Comparison of ENCODE assay signal across 13 cellular contexts in genomic region chr14:24092110-24092959, GRCh38. TPM values are rescaled to one million over a fixed set of nuclear protein-coding genes. Genes with fewer than 3 reads are reported as not detected.
DNase-seq lines count a peak whose midpoint lies in the region; ATAC-seq and TF ChIP-seq lines count a peak whose summit lies in the region.
"Had no signal": no experiment of that assay in that cellular context is flagged by ENCODE, and none has a peak within 500 bp of the region (broad histone marks: within the 10 kb centered on the region; RNA-seq: fewer than 3 reads in every experiment).

No MANE protein-coding gene starts in this region.

- CTCF ChIA-PET in activated CD4-positive, alpha-beta memory T cell treated with anti-CD3 and anti-CD28 coated beads, Interleukin-2, amount 10 ng/mL, durations not matched to agents 7 days and 5 days (lab: Charles Lee) = interaction anchor here (0.7 to 12.0 kb wide), 15 partner anchors 12 to 533 kb away, joined by 3 to 254 read pairs (median 4); partner anchors contain the start of genes CARMIL3, DCAF11, DHRS1 and DHRS4L2
- CTCF ChIA-PET in activated CD4-positive, alpha-beta memory T cell treated with anti-CD3 and anti-CD28 coated beads for 36 hours (lab: Charles Lee) = interaction anchor here (0.8 to 12.3 kb wide), 9 partner anchors 12 to 504 kb away, joined by 3 to 458 read pairs (median 5); partner anchors contain the start of genes DCAF11, IRF9, MDP1 and NRL
- CTCF ChIA-PET in activated CD8-positive, alpha-beta T cell treated with anti-CD3 and anti-CD28 coated beads for 36 hours (lab: Charles Lee) = interaction anchor here (0.8 to 11.2 kb wide), 13 partner anchors 12 to 339 kb away, joined by 3 to 345 read pairs (median 8); partner anchors contain the start of genes CARMIL3, CPNE6, DCAF11 and IRF9
- CTCF ChIA-PET in SK-N-SH (lab: Yijun Ruan, JAX) = interaction anchor here (1.9 to 25.4 kb wide), 4 partner anchors 14 to 69 kb away, joined by 7 to 1159 read pairs (median 113); partner anchors contain the start of genes CARMIL3, CPNE6, DCAF11 and IRF9

- peak overlapping the region; percentile 70 for H3K27ac Mint-ChIP-seq in activated CD4-positive, alpha-beta memory T cell treated with anti-CD3 and anti-CD28 coated beads, Interleukin-2, amount 10 ng/mL, durations not matched to agents 7 days and 5 days
- no peak overlapping the region for H3K27ac Mint-ChIP-seq in activated CD4-positive, alpha-beta memory T cell treated with anti-CD3 and anti-CD28 coated beads for 36 hours
- H3K27ac Mint-ChIP-seq in activated CD8-positive, alpha-beta T cell treated with anti-CD3 and anti-CD28 coated beads for 36 hours = peak overlapping the region; percentile 95
- no peak overlapping the region for H3K27ac Mint-ChIP-seq in HFFc6

- peaks cover 21% of the 10 kb centered on the region for H3K36me3 Mint-ChIP-seq in activated CD4-positive, alpha-beta memory T cell treated with anti-CD3 and anti-CD28 coated beads, Interleukin-2, amount 10 ng/mL, durations not matched to agents 7 days and 5 days (ENCODE audit: low read depth)
- H3K36me3 Mint-ChIP-seq in activated CD4-positive, alpha-beta memory T cell treated with anti-CD3 and anti-CD28 coated beads for 36 hours = peaks cover 19% of the 10 kb centered on the region
- H3K36me3 Mint-ChIP-seq in activated CD8-positive, alpha-beta T cell treated with anti-CD3 and anti-CD28 coated beads for 36 hours (ENCODE audit: low read depth) = peaks cover 21% of the 10 kb centered on the region
- peaks cover 4% of the 10 kb centered on the region; the same call in 1 of the 2 replicates for H3K36me3 Mint-ChIP-seq in HFFc6 (ENCODE audit: low read depth)

- H3F3A ChIP-seq in SK-N-SH (replicated peaks; ENCODE audit: insufficient read depth) = peaks cover 3% of the 10 kb centered on the region

- H3K9me2 ChIP-seq in hepatocyte (replicated peaks; ENCODE audit: insufficient read depth) (no peaks in the 10 kb centered on the region), SK-N-SH (no peaks in the 10 kb centered on the region)

- H2AFZ ChIP-seq in hepatocyte (no peak overlapping the region), SK-N-SH (ENCODE audit: low read depth) (no peak overlapping the region)

- H3K27me3 ChIP-seq in hepatocyte (no peaks in the 10 kb centered on the region), subcutaneous abdominal adipose tissue (ENCODE audit: control insufficient read depth in 5 of 5, insufficient read depth in 4 of 5, low read length in 5 of 5) (no peaks in the 10 kb centered on the region), SK-N-SH (ENCODE audit: insufficient read depth) (no peaks in the 10 kb centered on the region)
- H3K27me3 ChIP-seq: left lung, MG63, right atrium auricular region had no signal

- intact Hi-C loops in activated CD4-positive, alpha-beta memory T cell treated with anti-CD3 and anti-CD28 coated beads for 36 hours (cut with micrococcal nuclease) = loop anchor here (5.0 to 10.0 kb wide), 2 partner anchors 108 to 205 kb away; partner anchors contain the start of genes DHRS1, DHRS4L2 and NOP9
- intact Hi-C loops in activated CD8-positive, alpha-beta T cell treated with anti-CD3 and anti-CD28 coated beads for 36 hours (cut with micrococcal nuclease) = loop anchor here (5.0 kb wide), 1 partner anchor 80 kb away; no protein-coding TSS in a partner anchor

- H3K9me3 Mint-ChIP-seq in activated CD4-positive, alpha-beta memory T cell treated with anti-CD3 and anti-CD28 coated beads, Interleukin-2, amount 10 ng/mL, durations not matched to agents 7 days and 5 days = no peaks in the 10 kb centered on the region
- no peaks in the 10 kb centered on the region for H3K9me3 Mint-ChIP-seq in activated CD4-positive, alpha-beta memory T cell treated with anti-CD3 and anti-CD28 coated beads for 36 hours
- H3K9me3 Mint-ChIP-seq in activated CD8-positive, alpha-beta T cell treated with anti-CD3 and anti-CD28 coated beads for 36 hours = no peaks in the 10 kb centered on the region
- H3K9me3 Mint-ChIP-seq in HFFc6 = no peaks in the 10 kb centered on the region

- 100% methylated on average over 3 of the region's 3 CpGs for WGBS in hepatocyte (ENCODE audit: low lambda C conversion rate, missing lambda C conversion rate)
- 94% methylated on average over 3 of the region's 3 CpGs for WGBS in SK-N-SH (ENCODE audit: low lambda C conversion rate)

- no peak for TF ChIP-seq CTCF in activated CD8-positive, alpha-beta T cell treated with anti-CD3 and anti-CD28 coated beads for 36 hours (IDR thresholded peaks at IDR 0.05)
- TF ChIP-seq CTCF in hepatocyte (IDR thresholded peaks at IDR 0.05; ENCODE audit: poor library complexity) (no peak), SK-N-SH (IDR thresholded peaks at IDR 0.05) (no peak), HFFc6 (IDR thresholded peaks at IDR 0.05) (no peak)

- no peak overlapping the region for H3K9ac ChIP-seq in subcutaneous abdominal adipose tissue (ENCODE audit: low read length in 5 of 5)
- H3K9ac ChIP-seq in SK-N-SH = no peak overlapping the region

- peak overlapping the region; percentile 95 for H3K27ac ChIP-seq in hepatocyte
- peak overlapping the region; percentile 85 for H3K27ac ChIP-seq in subcutaneous abdominal adipose tissue (ENCODE audit: low read depth, low read length)
- no peak overlapping the region for H3K27ac ChIP-seq in SK-N-SH (ENCODE audit: low read depth in 2 of 2, low read length in 1 of 2)

- peak overlapping the region; percentile 100 for H3K4me3 Mint-ChIP-seq in activated CD4-positive, alpha-beta memory T cell treated with anti-CD3 and anti-CD28 coated beads, Interleukin-2, amount 10 ng/mL, durations not matched to agents 7 days and 5 days
- H3K4me3 Mint-ChIP-seq in activated CD4-positive, alpha-beta memory T cell treated with anti-CD3 and anti-CD28 coated beads for 36 hours = no peak overlapping the region
- H3K4me3 Mint-ChIP-seq in activated CD8-positive, alpha-beta T cell treated with anti-CD3 and anti-CD28 coated beads for 36 hours = no peak overlapping the region
- H3K4me3 Mint-ChIP-seq in HFFc6 = no peak overlapping the region

- H3K36me3 ChIP-seq in hepatocyte (replicated peaks; ENCODE audit: insufficient read depth, low read depth) (no peaks in the 10 kb centered on the region), subcutaneous abdominal adipose tissue (ENCODE audit: control insufficient read depth in 5 of 5, insufficient read depth in 5 of 5, low read length in 5 of 5) (no peaks in the 10 kb centered on the region), SK-N-SH (replicated peaks in 1 of 2; ENCODE audit: control insufficient read depth in 1 of 2, insufficient read depth in 2 of 2, low read length in 1 of 2) (no peaks in the 10 kb centered on the region)
- H3K36me3 ChIP-seq: MG63, right atrium auricular region had no signal

- no peak for DNase-seq in activated CD4-positive, alpha-beta memory T cell treated with anti-CD3 and anti-CD28 coated beads, Interleukin-2, amount 10 ng/mL, durations not matched to agents 7 days and 5 days
- no peak for DNase-seq in activated CD4-positive, alpha-beta memory T cell treated with anti-CD3 and anti-CD28 coated beads for 36 hours
- DNase-seq in activated CD8-positive, alpha-beta T cell treated with anti-CD3 and anti-CD28 coated beads for 36 hours = no peak
- DNase-seq in hepatocyte (ENCODE audit: low spot score) (peak; percentile 38), SK-N-SH (no peak), iPS-NIHi7 (ENCODE audit: extremely low spot score) (no peak), HFFc6 (no peak)
- DNase-seq: H9, MG63 had no signal

- H3K4me2 ChIP-seq in hepatocyte (no peak overlapping the region), SK-N-SH (no peak overlapping the region)

- H4K20me1 ChIP-seq in hepatocyte (ENCODE audit: insufficient read depth, poor library complexity, severe bottlenecking) (no peaks in the 10 kb centered on the region), SK-N-SH (ENCODE audit: insufficient read depth) (no peaks in the 10 kb centered on the region)

- POLR2A ChIA-PET in activated CD4-positive, alpha-beta memory T cell treated with anti-CD3 and anti-CD28 coated beads, Interleukin-2, amount 10 ng/mL, durations not matched to agents 7 days and 5 days (lab: Charles Lee) = interaction anchor here (0.7 to 10.0 kb wide), 13 partner anchors 8 to 338 kb away, joined by 3 to 149 read pairs (median 22); partner anchors contain the start of genes CARMIL3, CHMP4A, DCAF11 and DHRS4L2
- POLR2A ChIA-PET in activated CD4-positive, alpha-beta memory T cell treated with anti-CD3 and anti-CD28 coated beads for 36 hours (lab: Charles Lee) = interaction anchor here (0.9 to 4.0 kb wide), 9 partner anchors 11 to 121 kb away, joined by 3 to 46 read pairs (median 4); partner anchors contain the start of genes CARMIL3, CHMP4A, DCAF11 and EMC9
- POLR2A ChIA-PET in activated CD8-positive, alpha-beta T cell treated with anti-CD3 and anti-CD28 coated beads for 36 hours (lab: Charles Lee) = interaction anchor here (0.7 to 9.0 kb wide), 8 partner anchors 10 to 69 kb away, joined by 3 to 80 read pairs (median 25); partner anchors contain the start of genes DCAF11, IRF9, NRL and PSME1
- POLR2A ChIA-PET in SK-N-SH (lab: Yijun Ruan, JAX) = interaction anchor here (0.8 to 6.2 kb wide), 3 partner anchors 11 to 40 kb away, joined by 3 to 46 read pairs (median 44); no protein-coding TSS in a partner anchor

- H3K4me3 ChIP-seq in hepatocyte (no peak overlapping the region), subcutaneous abdominal adipose tissue (ENCODE audit: low read depth in 1 of 5, low read length in 5 of 5) (no peak overlapping the region), SK-N-SH (ENCODE audit: low read depth in 2 of 2, low read length in 1 of 2) (no peak overlapping the region)
- H3K4me3 ChIP-seq: left lung, MG63, right atrium auricular region had no signal

- ATAC-seq in activated CD8-positive, alpha-beta T cell treated with anti-CD3 and anti-CD28 coated beads for 36 hours = no peak
- ATAC-seq: left lung had no signal

- no peak for TF ChIP-seq RAD21 in SK-N-SH (IDR thresholded peaks at IDR 0.05; ENCODE audit: low read length)

- peaks cover 23% of the 10 kb centered on the region for H3K79me2 ChIP-seq in hepatocyte
- H3K79me2 ChIP-seq in SK-N-SH (ENCODE audit: insufficient read depth) = peaks cover 16% of the 10 kb centered on the region

- no peaks in the 10 kb centered on the region for H3K27me3 Mint-ChIP-seq in activated CD4-positive, alpha-beta memory T cell treated with anti-CD3 and anti-CD28 coated beads, Interleukin-2, amount 10 ng/mL, durations not matched to agents 7 days and 5 days
- H3K27me3 Mint-ChIP-seq in activated CD4-positive, alpha-beta memory T cell treated with anti-CD3 and anti-CD28 coated beads for 36 hours = no peaks in the 10 kb centered on the region
- H3K27me3 Mint-ChIP-seq in activated CD8-positive, alpha-beta T cell treated with anti-CD3 and anti-CD28 coated beads for 36 hours = no peaks in the 10 kb centered on the region
- H3K27me3 Mint-ChIP-seq in HFFc6 (ENCODE audit: insufficient read depth) = no peaks in the 10 kb centered on the region; the same call in none of the 2 replicates

- peaks cover 12% of the 10 kb centered on the region for H3K4me1 ChIP-seq in hepatocyte (ENCODE audit: insufficient read depth)
- peaks cover 12 to 48% (median 31%) of the 10 kb centered on the region in 5 donors for H3K4me1 ChIP-seq in subcutaneous abdominal adipose tissue (ENCODE audit: control insufficient read depth in 5 of 5, insufficient read depth in 5 of 5, low read length in 5 of 5)
- H3K4me1 ChIP-seq in SK-N-SH (ENCODE audit: control insufficient read depth in 1 of 2, insufficient read depth in 2 of 2, low read depth in 1 of 2, low read length in 1 of 2) = peaks cover 12 to 19% of the 10 kb centered on the region in 2 experiments; a peak in 2 of 4 replicates

- H3K9me3 ChIP-seq in hepatocyte (ENCODE audit: low read depth) = no peaks in the 10 kb centered on the region
- H3K9me3 ChIP-seq in subcutaneous abdominal adipose tissue (ENCODE audit: control insufficient read depth in 5 of 5, low read length in 5 of 5) = no peaks in the 10 kb centered on the region
- H3K9me3 ChIP-seq in SK-N-SH = no peaks in the 10 kb centered on the region
- H3K9me3 ChIP-seq: left lung, MG63, right atrium auricular region had no signal

- TF ChIP-seq EP300 in SK-N-SH (IDR thresholded peaks at IDR 0.05; ENCODE audit: borderline replicate concordance in 1 of 2, low read depth in 1 of 2, low read length in 1 of 2) = no peak

- H3K4me1 Mint-ChIP-seq in activated CD4-positive, alpha-beta memory T cell treated with anti-CD3 and anti-CD28 coated beads, Interleukin-2, amount 10 ng/mL, durations not matched to agents 7 days and 5 days = peaks cover 37% of the 10 kb centered on the region
- H3K4me1 Mint-ChIP-seq in activated CD4-positive, alpha-beta memory T cell treated with anti-CD3 and anti-CD28 coated beads for 36 hours (ENCODE audit: low read depth) = peaks cover 28% of the 10 kb centered on the region
- H3K4me1 Mint-ChIP-seq in activated CD8-positive, alpha-beta T cell treated with anti-CD3 and anti-CD28 coated beads for 36 hours (ENCODE audit: low read depth) = peaks cover 24% of the 10 kb centered on the region
- H3K4me1 Mint-ChIP-seq in HFFc6 (ENCODE audit: low read depth) = peaks cover 26% of the 10 kb centered on the region

RNA-seq across cellular contexts. Expression of gene PCK2, which starts 1.8 kb away (rescaled TPM):
- 10 to 100 TPM; 88.5 to 90.6 TPM for total RNA-seq in activated CD4-positive, alpha-beta memory T cell treated with anti-CD3 and anti-CD28 coated beads, Interleukin-2, amount 10 ng/mL, durations not matched to agents 7 days and 5 days
- 100 to 1,000 TPM; 118 to 125 TPM for total RNA-seq in activated CD4-positive, alpha-beta memory T cell treated with anti-CD3 and anti-CD28 coated beads for 36 hours
- 10 to 100 TPM; 90.3 to 93.1 TPM for total RNA-seq in activated CD8-positive, alpha-beta T cell treated with anti-CD3 and anti-CD28 coated beads for 36 hours
- 68.7 and 76.5 TPM in 2 replicates for total RNA-seq in hepatocyte
- polyA plus RNA-seq in hepatocyte (75.0 and 88.8 TPM in 2 replicates), SK-N-SH (2012; rRNA removed) (16.2 and 16.6 TPM in 2 replicates)
- 6.7 and 10.9 TPM in 2 replicates for polyA plus RNA-seq in SK-N-SH (2012; cell fraction: cytosol; rRNA removed)
- polyA plus RNA-seq in SK-N-SH (2012; cell fraction: nucleus; rRNA removed) = 21.2 and 23.0 TPM in 2 replicates
- total RNA-seq in HFFc6 (2021; fragmentation: NEBNext Ultra II Directional; extraction: Animal tissue kit (Norgen Biotek cat#: 25700)) = 10 to 100 TPM; 19.9 to 27.6 (median 24.0) TPM

RNA-seq across cellular contexts. Expression of gene CPNE6, which starts 21.0 kb away (rescaled TPM):
- not detected for total RNA-seq in activated CD4-positive, alpha-beta memory T cell treated with anti-CD3 and anti-CD28 coated beads, Interleukin-2, amount 10 ng/mL, durations not matched to agents 7 days and 5 days
- not detected for total RNA-seq in activated CD4-positive, alpha-beta memory T cell treated with anti-CD3 and anti-CD28 coated beads for 36 hours
- total RNA-seq in activated CD8-positive, alpha-beta T cell treated with anti-CD3 and anti-CD28 coated beads for 36 hours = not detected
- not detected in 2 replicates for total RNA-seq in hepatocyte
- polyA plus RNA-seq in hepatocyte = not detected in 2 replicates
- polyA plus RNA-seq in SK-N-SH (2012; rRNA removed) = not detected in 2 replicates
- polyA plus RNA-seq in SK-N-SH (2012; cell fraction: cytosol; rRNA removed) = not detected in 2 replicates
- not detected in 2 replicates for polyA plus RNA-seq in SK-N-SH (2012; cell fraction: nucleus; rRNA removed)
- not detected for total RNA-seq in HFFc6 (2021; fragmentation: NEBNext Ultra II Directional; extraction: Animal tissue kit (Norgen Biotek cat#: 25700))
- total RNA-seq: H9, left lung, SK-MEL-5 had no signal

RNA-seq across cellular contexts. Expression of gene DCAF11, which starts 22.2 kb away (rescaled TPM):
- 10 to 100 TPM; 94.1 to 98.2 TPM for total RNA-seq in activated CD4-positive, alpha-beta memory T cell treated with anti-CD3 and anti-CD28 coated beads, Interleukin-2, amount 10 ng/mL, durations not matched to agents 7 days and 5 days
- total RNA-seq in activated CD4-positive, alpha-beta memory T cell treated with anti-CD3 and anti-CD28 coated beads for 36 hours = 10 to 100 TPM; 85.6 to 91.8 TPM
- 10 to 100 TPM; 59.9 to 63.9 TPM for total RNA-seq in activated CD8-positive, alpha-beta T cell treated with anti-CD3 and anti-CD28 coated beads for 36 hours
- 78.9 and 85.4 TPM in 2 replicates for total RNA-seq in hepatocyte
- polyA plus RNA-seq in hepatocyte (50.3 and 55.6 TPM in 2 replicates), SK-N-SH (2012; rRNA removed) (34.6 and 36.7 TPM in 2 replicates)
- 22.5 and 30.9 TPM in 2 replicates for polyA plus RNA-seq in SK-N-SH (2012; cell fraction: cytosol; rRNA removed)
- polyA plus RNA-seq in SK-N-SH (2012; cell fraction: nucleus; rRNA removed) = 37.1 and 43.1 TPM in 2 replicates
- total RNA-seq in HFFc6 (2021; fragmentation: NEBNext Ultra II Directional; extraction: Animal tissue kit (Norgen Biotek cat#: 25700)) = 10 to 100 TPM; 28.1 to 36.3 (median 32.1) TPM

RNA-seq across cellular contexts. Expression of gene NRL, which starts 22.4 kb away (rescaled TPM):
- 1 to 10 TPM; 2.1 to 2.4 TPM for total RNA-seq in activated CD4-positive, alpha-beta memory T cell treated with anti-CD3 and anti-CD28 coated beads, Interleukin-2, amount 10 ng/mL, durations not matched to agents 7 days and 5 days
- total RNA-seq in activated CD4-positive, alpha-beta memory T cell treated with anti-CD3 and anti-CD28 coated beads for 36 hours = 1 to 10 TPM; 1.2 to 1.9 TPM
- total RNA-seq in activated CD8-positive, alpha-beta T cell treated with anti-CD3 and anti-CD28 coated beads for 36 hours = 1 to 10 TPM; 1.8 to 2.5 TPM
- total RNA-seq in hepatocyte = 1.2 and 4.8 TPM in 2 replicates
- polyA plus RNA-seq in hepatocyte (2.4 and 3.3 TPM in 2 replicates), SK-N-SH (2012; rRNA removed) (0.76 and 0.88 TPM in 2 replicates)
- 0.32 and 0.77 TPM in 2 replicates for polyA plus RNA-seq in SK-N-SH (2012; cell fraction: cytosol; rRNA removed)
- 0.37 and 0.59 TPM in 2 replicates for polyA plus RNA-seq in SK-N-SH (2012; cell fraction: nucleus; rRNA removed)
- total RNA-seq in HFFc6 (2021; fragmentation: NEBNext Ultra II Directional; extraction: Animal tissue kit (Norgen Biotek cat#: 25700)) = under 1 TPM; 0.26 to 0.85 (median 0.49) TPM

RNA-seq across cellular contexts. Expression of gene FITM1, which starts 38.1 kb away (rescaled TPM):
- 1 to 10 TPM; 1.3 to 1.4 TPM for total RNA-seq in activated CD4-positive, alpha-beta memory T cell treated with anti-CD3 and anti-CD28 coated beads, Interleukin-2, amount 10 ng/mL, durations not matched to agents 7 days and 5 days
- under 1 TPM in 1 of 2 experiments, not detected in 1; 0.86 TPM for total RNA-seq in activated CD4-positive, alpha-beta memory T cell treated with anti-CD3 and anti-CD28 coated beads for 36 hours
- total RNA-seq in activated CD8-positive, alpha-beta T cell treated with anti-CD3 and anti-CD28 coated beads for 36 hours = under 1 TPM; 0.56 to 0.69 TPM
- 0.24 and 1.0 TPM in 2 replicates for total RNA-seq in hepatocyte
- polyA plus RNA-seq in hepatocyte (0.62 and 2.2 TPM in 2 replicates), SK-N-SH (2012; rRNA removed) (0.12 TPM in 1 of 2 replicates, not detected in the other)
- polyA plus RNA-seq in SK-N-SH (2012; cell fraction: cytosol; rRNA removed) = 0.05 and 0.08 TPM in 2 replicates
- 1.1 and 1.3 TPM in 2 replicates for polyA plus RNA-seq in SK-N-SH (2012; cell fraction: nucleus; rRNA removed)
- total RNA-seq in HFFc6 (2021; fragmentation: NEBNext Ultra II Directional; extraction: Animal tissue kit (Norgen Biotek cat#: 25700)) = not detected
- total RNA-seq: SK-MEL-5 had no signal

Comparison
In these comparisons a context has a peak if more than half of its experiments do, and no peak if none do; other contexts are left out.
1. H3K27ac Mint-ChIP-seq: peak in activated CD4-positive, alpha-beta memory T cell treated with anti-CD3 and anti-CD28 coated beads, Interleukin-2, amount 10 ng/mL, durations not matched to agents 7 days and 5 days (single experiment) and activated CD8-positive, alpha-beta T cell treated with anti-CD3 and anti-CD28 coated beads for 36 hours (single experiment); none in activated CD4-positive, alpha-beta memory T cell treated with anti-CD3 and anti-CD28 coated beads for 36 hours (single experiment) and HFFc6 (single experiment).
2. H3K27ac ChIP-seq: peak in hepatocyte (single experiment) and subcutaneous abdominal adipose tissue (single experiment); none in SK-N-SH (0 of 2).